ENCODE assay signal across 10 cellular contexts in genomic region chrX:10617186-10617963, GRCh38. TPM values are rescaled to one million over a fixed set of nuclear protein-coding genes. Genes with fewer than 3 reads are reported as not detected.
DNase-seq lines count a peak whose midpoint lies in the region; ATAC-seq and TF ChIP-seq lines count a peak whose summit lies in the region.
"Had no signal": no experiment of that assay in that cellular context is flagged by ENCODE, and none has a peak within 500 bp of the region (broad histone marks: within the 10 kb centered on the region; RNA-seq: fewer than 3 reads in every experiment).

No MANE protein-coding gene starts in this region.

- H4K20me1 ChIP-seq in mammary epithelial cell (ENCODE audit: insufficient read depth, low read length) = no peaks in the 10 kb centered on the region

- no peak overlapping the region for H4K5ac ChIP-seq in mesendoderm (ENCODE audit: low read length)

- H3K4ac ChIP-seq in mesendoderm (ENCODE audit: low read depth, low read length) = no peak overlapping the region

- H3K18ac ChIP-seq in mesendoderm (ENCODE audit: low read length) = peak overlapping the region; percentile 28

- no peak overlapping the region for H2BK5ac ChIP-seq in mesendoderm (ENCODE audit: low read length)

- no peak overlapping the region for H2BK15ac ChIP-seq in mesendoderm (replicated peaks; ENCODE audit: low read depth)

- in situ Hi-C loops in mammary epithelial cell (cut with MboI; ENCODE audit: low sequenced_read_pairs in 2 of 2) = loop anchor here in 1 of 2 donors (25.0 kb wide), 1 partner anchor 430 kb away; no protein-coding TSS in a partner anchor

- H4K8ac ChIP-seq in mesendoderm (ENCODE audit: low read depth, low read length) = no peak overlapping the region

- H3K36me3 ChIP-seq in mammary epithelial cell (ENCODE audit: insufficient read depth, low read length) (no peaks in the 10 kb centered on the region), mesendoderm (ENCODE audit: control insufficient read depth, insufficient read depth, low read length) (no peaks in the 10 kb centered on the region)

- H3K9ac ChIP-seq in mammary epithelial cell (ENCODE audit: insufficient read depth, low read length) (peak overlapping the region; percentile 85), mesendoderm (ENCODE audit: low read length) (no peak overlapping the region)

- H3K4me1 ChIP-seq in right cardiac atrium (ENCODE audit: control insufficient read depth, insufficient read depth, low read length) = peaks cover 1% of the 10 kb centered on the region
- H3K4me1 ChIP-seq in mammary epithelial cell (ENCODE audit: insufficient read depth, low read length) = peaks cover 3% of the 10 kb centered on the region
- H3K4me1 ChIP-seq in mesendoderm (ENCODE audit: control insufficient read depth, low read depth, low read length) = peaks cover 2% of the 10 kb centered on the region

- peaks cover 73% of the 10 kb centered on the region for H3K79me2 ChIP-seq in mammary epithelial cell (ENCODE audit: insufficient read depth, low read length)
- peaks cover 22% of the 10 kb centered on the region for H3K79me2 ChIP-seq in mesendoderm (ENCODE audit: control insufficient read depth, insufficient read depth, low read length)

- ATAC-seq in right cardiac atrium (no peak), Right ventricle myocardium superior (ENCODE audit: poor library complexity) (no peak), left lobe of liver (no peak), GM18909 (IDR thresholded peaks at IDR 0.05; ENCODE audit: poor library complexity, unreplicated experiment) (no peak)
- ATAC-seq: activated T-cell treated with anti-CD3 and anti-CD28 coated beads, Interleukin-2, amount 50 U/mL, for 4 hours had no signal

- intact Hi-C loops in right cardiac atrium (cut with DNase I) = loop anchor here in 2 of 4 donors (5.0 to 10.0 kb wide), 2 partner anchors 133 to 425 kb away; no protein-coding TSS in a partner anchor
- intact Hi-C loops in Right ventricle myocardium superior (cut with DNase I) = no loop called here
- intact Hi-C loops in mammary epithelial cell (cut with micrococcal nuclease) = no loop called here

- no peak overlapping the region for H3K23ac ChIP-seq in mesendoderm (ENCODE audit: low read length)

- peak overlapping the region; percentile 80 for H3K4me2 ChIP-seq in mammary epithelial cell (ENCODE audit: insufficient read depth, low read depth, low read length)
- H3K4me2 ChIP-seq in mesendoderm (ENCODE audit: low read length) = no peak overlapping the region

- TF ChIP-seq CTCF in mammary epithelial cell (conservative IDR thresholded peaks at IDR 0.05 in 1 of 2, IDR thresholded peaks at IDR 0.05 in 1 of 2; ENCODE audit: extremely low read depth in 1 of 2, insufficient read depth in 1 of 2, low read depth in 1 of 2, low read length in 2 of 2) = no peak

- CTCF ChIA-PET in mammary epithelial cell (lab: Charles Lee; ENCODE audit: low non-redundant PET) = no interaction called here

- BruUV-seq in mammary epithelial cell (replicated peaks; lab: Mats Ljungman, UMichigan) = no TSS peak

- H2AFZ ChIP-seq in mammary epithelial cell (ENCODE audit: low read depth, low read length) = no peak overlapping the region

- H2AK5ac ChIP-seq in mesendoderm (ENCODE audit: low read length) = no peak overlapping the region

- H3K27me3 ChIP-seq in right cardiac atrium (ENCODE audit: control insufficient read depth, insufficient read depth) (no peaks in the 10 kb centered on the region), mammary epithelial cell (ENCODE audit: insufficient read depth, low read length) (no peaks in the 10 kb centered on the region), mesendoderm (ENCODE audit: insufficient read depth, low read length, poor library complexity) (no peaks in the 10 kb centered on the region)

- no peak overlapping the region for H2BK120ac ChIP-seq in mesendoderm (ENCODE audit: low read depth, low read length)

- no peaks in the 10 kb centered on the region for H3K9me3 ChIP-seq in right cardiac atrium (ENCODE audit: control insufficient read depth, low read length)
- H3K9me3 ChIP-seq in mammary epithelial cell (replicated peaks; ENCODE audit: insufficient read depth, low read length) = no peaks in the 10 kb centered on the region

- WGBS in right cardiac atrium = 56% methylated on average over 10 of the region's 10 CpGs
- WGBS in mammary epithelial cell (ENCODE audit: low coverage, missing lambda C conversion rate) = 11% methylated on average over 10 of the region's 10 CpGs
- WGBS in mesendoderm (ENCODE audit: extremely low coverage, insufficient coverage, low lambda C conversion rate) = no CpG with 5 or more reads among the region's 10 CpGs

- H3K27ac ChIP-seq in right cardiac atrium (ENCODE audit: low read length) (no peak overlapping the region), mammary epithelial cell (ENCODE audit: insufficient read depth, low read depth, low read length) (peak overlapping the region; percentile 76), mesendoderm (ENCODE audit: low read depth, low read length) (no peak overlapping the region)

- dilution Hi-C loops in mammary epithelial cell (cut with HindIII; ENCODE audit: low sequenced_read_pairs) = no loop called here

- H3K79me1 ChIP-seq in mesendoderm (ENCODE audit: low read length) = no peaks in the 10 kb centered on the region

- DNase-seq in right cardiac atrium (no peak), Right ventricle myocardium superior (no peak), mammary epithelial cell (no peak), mesendoderm (no peak), NCI-H187 (lab: John Stamatoyannopoulos, UW) (no peak), NCI-H1092 treated with DMSO at 0.1 percent for 48 hours (lab: John Stamatoyannopoulos, UW) (no peak), left lobe of liver (ENCODE audit: low spot score) (no peak)
- DNase-seq: activated T-cell treated with anti-CD3 and anti-CD28 coated beads, Interleukin-2, amount 50 U/mL, for 4 hours; NCI-H1048 had no signal

- no peak overlapping the region for H3K56ac ChIP-seq in mesendoderm (ENCODE audit: low read length)

- H3K4me3 ChIP-seq in right cardiac atrium (ENCODE audit: low read length) (peak overlapping the region; percentile 86), mammary epithelial cell (replicated peaks in 1 of 3; ENCODE audit: insufficient read depth in 1 of 3, low read depth in 2 of 3, low read length in 3 of 3) (peak overlapping the region; percentile 17 to 59 (median 54)), mesendoderm (ENCODE audit: low read length) (no peak overlapping the region)

RNA-seq across cellular contexts. Expression of gene MID1, which starts 3.0 kb away (rescaled TPM):
- 10 to 100 TPM; 20.1 to 39.9 (median 23.1) TPM for total RNA-seq in right cardiac atrium
- 4.1 TPM for polyA plus RNA-seq in right cardiac atrium
- 7.3 TPM for total RNA-seq in Right ventricle myocardium superior
- total RNA-seq in mammary epithelial cell = 10 to 100 TPM; 19.5 to 26.5 TPM
- polyA plus RNA-seq in mammary epithelial cell = 15.9 TPM
- 26.2 TPM for polyA minus RNA-seq in mammary epithelial cell
- 14.1 TPM for polyA plus RNA-seq in mesendoderm (2013, experiment 1 of 2)
- polyA plus RNA-seq in mesendoderm (2013, experiment 2 of 2) = 14.4 TPM
- 2.4 TPM for total RNA-seq in left lobe of liver
